ENCODE assay signal across 1 cellular context in the genomic region with DNA sequence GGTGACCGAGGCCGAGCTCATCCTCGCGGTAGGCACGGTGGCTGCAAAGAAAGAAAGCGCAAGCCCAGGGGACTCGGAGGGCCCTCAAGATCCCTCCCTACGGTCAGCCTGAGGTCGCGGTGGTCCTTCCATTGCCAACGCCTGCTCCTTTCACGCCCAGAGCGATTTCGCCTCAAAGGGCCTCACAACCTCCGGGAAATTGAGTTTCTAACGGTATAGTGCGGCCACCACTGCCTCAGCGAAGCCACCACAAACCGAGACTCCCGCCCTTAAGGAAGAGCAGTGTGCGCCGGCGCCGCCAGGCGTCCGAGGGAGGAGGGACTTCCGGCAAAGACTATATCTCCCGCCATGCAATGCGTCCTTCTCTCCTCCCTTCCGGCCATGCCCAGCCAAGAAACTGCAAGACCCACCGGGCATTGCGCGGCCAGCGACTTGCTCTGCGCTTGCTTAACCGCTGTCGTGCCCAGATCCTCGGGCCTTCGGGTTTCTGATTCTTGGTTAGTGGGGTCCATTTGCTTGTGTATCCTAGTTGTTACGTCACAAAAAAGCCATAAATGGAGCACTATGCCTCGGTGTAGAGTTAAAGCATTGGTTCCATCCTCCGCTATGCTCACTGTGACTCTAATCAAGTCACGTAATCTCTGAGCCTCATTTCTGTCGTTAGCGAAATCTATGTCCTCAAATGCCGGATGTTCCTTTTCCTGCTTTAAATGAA.
A peak's percentile ranks its signal among the peaks of the same experiment; 100 is the strongest.
TF ChIP-seq lines count a peak whose summit lies in the region.

A gene with protein sequence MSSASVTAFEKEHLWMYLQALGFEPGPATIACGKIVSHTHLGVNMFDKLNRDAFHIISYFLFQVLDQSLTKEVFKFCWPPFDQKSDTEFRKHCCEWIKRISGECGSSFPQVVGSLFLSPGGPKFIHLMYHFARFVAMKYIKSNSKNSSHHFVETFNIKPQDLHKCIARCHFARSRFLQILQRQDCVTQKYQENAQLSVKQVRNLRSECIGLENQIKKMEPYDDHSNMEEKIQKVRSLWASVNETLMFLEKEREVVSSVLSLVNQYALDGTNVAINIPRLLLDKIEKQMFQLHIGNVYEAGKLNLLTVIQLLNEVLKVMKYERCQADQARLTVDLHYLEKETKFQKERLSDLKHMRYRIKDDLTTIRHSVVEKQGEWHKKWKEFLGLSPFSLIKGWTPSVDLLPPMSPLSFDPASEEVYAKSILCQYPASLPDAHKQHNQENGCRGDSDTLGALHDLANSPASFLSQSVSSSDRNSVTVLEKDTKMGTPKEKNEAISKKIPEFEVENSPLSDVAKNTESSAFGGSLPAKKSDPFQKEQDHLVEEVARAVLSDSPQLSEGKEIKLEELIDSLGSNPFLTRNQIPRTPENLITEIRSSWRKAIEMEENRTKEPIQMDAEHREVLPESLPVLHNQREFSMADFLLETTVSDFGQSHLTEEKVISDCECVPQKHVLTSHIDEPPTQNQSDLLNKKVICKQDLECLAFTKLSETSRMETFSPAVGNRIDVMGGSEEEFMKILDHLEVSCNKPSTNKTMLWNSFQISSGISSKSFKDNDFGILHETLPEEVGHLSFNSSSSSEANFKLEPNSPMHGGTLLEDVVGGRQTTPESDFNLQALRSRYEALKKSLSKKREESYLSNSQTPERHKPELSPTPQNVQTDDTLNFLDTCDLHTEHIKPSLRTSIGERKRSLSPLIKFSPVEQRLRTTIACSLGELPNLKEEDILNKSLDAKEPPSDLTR (minus strand): TSS at position 274 of the 715 bp plus-strand sequence. CDS start 253 bp downstream, at position 21.

TF ChIP-seq in WTC11, 78 proteins besides CTCF, POLR2A, EP300 and RAD21 (continued from another document):
- TF ChIP-seq, protein P1, sequence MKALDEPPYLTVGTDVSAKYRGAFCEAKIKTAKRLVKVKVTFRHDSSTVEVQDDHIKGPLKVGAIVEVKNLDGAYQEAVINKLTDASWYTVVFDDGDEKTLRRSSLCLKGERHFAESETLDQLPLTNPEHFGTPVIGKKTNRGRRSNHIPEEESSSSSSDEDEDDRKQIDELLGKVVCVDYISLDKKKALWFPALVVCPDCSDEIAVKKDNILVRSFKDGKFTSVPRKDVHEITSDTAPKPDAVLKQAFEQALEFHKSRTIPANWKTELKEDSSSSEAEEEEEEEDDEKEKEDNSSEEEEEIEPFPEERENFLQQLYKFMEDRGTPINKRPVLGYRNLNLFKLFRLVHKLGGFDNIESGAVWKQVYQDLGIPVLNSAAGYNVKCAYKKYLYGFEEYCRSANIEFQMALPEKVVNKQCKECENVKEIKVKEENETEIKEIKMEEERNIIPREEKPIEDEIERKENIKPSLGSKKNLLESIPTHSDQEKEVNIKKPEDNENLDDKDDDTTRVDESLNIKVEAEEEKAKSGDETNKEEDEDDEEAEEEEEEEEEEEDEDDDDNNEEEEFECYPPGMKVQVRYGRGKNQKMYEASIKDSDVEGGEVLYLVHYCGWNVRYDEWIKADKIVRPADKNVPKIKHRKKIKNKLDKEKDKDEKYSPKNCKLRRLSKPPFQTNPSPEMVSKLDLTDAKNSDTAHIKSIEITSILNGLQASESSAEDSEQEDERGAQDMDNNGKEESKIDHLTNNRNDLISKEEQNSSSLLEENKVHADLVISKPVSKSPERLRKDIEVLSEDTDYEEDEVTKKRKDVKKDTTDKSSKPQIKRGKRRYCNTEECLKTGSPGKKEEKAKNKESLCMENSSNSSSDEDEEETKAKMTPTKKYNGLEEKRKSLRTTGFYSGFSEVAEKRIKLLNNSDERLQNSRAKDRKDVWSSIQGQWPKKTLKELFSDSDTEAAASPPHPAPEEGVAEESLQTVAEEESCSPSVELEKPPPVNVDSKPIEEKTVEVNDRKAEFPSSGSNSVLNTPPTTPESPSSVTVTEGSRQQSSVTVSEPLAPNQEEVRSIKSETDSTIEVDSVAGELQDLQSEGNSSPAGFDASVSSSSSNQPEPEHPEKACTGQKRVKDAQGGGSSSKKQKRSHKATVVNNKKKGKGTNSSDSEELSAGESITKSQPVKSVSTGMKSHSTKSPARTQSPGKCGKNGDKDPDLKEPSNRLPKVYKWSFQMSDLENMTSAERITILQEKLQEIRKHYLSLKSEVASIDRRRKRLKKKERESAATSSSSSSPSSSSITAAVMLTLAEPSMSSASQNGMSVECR (CRISPR knock-in tag; IDR thresholded peaks at IDR 0.05; ENCODE audit: borderline replicate concordance), result peak; percentile 36; the same call in 1 of the 2 replicates
- TF ChIP-seq, protein P2, sequence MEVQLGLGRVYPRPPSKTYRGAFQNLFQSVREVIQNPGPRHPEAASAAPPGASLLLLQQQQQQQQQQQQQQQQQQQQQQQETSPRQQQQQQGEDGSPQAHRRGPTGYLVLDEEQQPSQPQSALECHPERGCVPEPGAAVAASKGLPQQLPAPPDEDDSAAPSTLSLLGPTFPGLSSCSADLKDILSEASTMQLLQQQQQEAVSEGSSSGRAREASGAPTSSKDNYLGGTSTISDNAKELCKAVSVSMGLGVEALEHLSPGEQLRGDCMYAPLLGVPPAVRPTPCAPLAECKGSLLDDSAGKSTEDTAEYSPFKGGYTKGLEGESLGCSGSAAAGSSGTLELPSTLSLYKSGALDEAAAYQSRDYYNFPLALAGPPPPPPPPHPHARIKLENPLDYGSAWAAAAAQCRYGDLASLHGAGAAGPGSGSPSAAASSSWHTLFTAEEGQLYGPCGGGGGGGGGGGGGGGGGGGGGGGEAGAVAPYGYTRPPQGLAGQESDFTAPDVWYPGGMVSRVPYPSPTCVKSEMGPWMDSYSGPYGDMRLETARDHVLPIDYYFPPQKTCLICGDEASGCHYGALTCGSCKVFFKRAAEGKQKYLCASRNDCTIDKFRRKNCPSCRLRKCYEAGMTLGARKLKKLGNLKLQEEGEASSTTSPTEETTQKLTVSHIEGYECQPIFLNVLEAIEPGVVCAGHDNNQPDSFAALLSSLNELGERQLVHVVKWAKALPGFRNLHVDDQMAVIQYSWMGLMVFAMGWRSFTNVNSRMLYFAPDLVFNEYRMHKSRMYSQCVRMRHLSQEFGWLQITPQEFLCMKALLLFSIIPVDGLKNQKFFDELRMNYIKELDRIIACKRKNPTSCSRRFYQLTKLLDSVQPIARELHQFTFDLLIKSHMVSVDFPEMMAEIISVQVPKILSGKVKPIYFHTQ (CRISPR knock-in tag; IDR thresholded peaks at IDR 0.05), result no peak
- TF ChIP-seq, protein P3, sequence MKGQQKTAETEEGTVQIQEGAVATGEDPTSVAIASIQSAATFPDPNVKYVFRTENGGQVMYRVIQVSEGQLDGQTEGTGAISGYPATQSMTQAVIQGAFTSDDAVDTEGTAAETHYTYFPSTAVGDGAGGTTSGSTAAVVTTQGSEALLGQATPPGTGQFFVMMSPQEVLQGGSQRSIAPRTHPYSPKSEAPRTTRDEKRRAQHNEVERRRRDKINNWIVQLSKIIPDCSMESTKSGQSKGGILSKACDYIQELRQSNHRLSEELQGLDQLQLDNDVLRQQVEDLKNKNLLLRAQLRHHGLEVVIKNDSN (CRISPR knock-in tag; IDR thresholded peaks at IDR 0.05), result no peak; the same call in 1 of the 2 replicates
- TF ChIP-seq, protein P4, sequence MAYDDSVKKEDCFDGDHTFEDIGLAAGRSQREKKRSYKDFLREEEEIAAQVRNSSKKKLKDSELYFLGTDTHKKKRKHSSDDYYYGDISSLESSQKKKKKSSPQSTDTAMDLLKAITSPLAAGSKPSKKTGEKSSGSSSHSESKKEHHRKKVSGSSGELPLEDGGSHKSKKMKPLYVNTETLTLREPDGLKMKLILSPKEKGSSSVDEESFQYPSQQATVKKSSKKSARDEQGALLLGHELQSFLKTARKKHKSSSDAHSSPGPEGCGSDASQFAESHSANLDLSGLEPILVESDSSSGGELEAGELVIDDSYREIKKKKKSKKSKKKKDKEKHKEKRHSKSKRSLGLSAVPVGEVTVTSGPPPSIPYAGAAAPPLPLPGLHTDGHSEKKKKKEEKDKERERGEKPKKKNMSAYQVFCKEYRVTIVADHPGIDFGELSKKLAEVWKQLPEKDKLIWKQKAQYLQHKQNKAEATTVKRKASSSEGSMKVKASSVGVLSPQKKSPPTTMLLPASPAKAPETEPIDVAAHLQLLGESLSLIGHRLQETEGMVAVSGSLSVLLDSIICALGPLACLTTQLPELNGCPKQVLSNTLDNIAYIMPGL (CRISPR knock-in tag; IDR thresholded peaks at IDR 0.05), result 0 out of 2 replicates have a peak, but pooled peaks have one; percentile 42
- TF ChIP-seq ETV6 (CRISPR knock-in tag; IDR thresholded peaks at IDR 0.05), result peak; percentile 69; the same call in 1 of the 2 replicates
- no peak for TF ChIP-seq ZNF396 (CRISPR knock-in tag; IDR thresholded peaks at IDR 0.05; ENCODE audit: borderline replicate concordance)
- no peak for TF ChIP-seq MYBL2 (CRISPR knock-in tag; IDR thresholded peaks at IDR 0.05)
